In genomic region chr5:80711938-80712337, GRCh38 we compare ENCODE assay signal across 8 cellular contexts. TPM values are rescaled to one million over a fixed set of nuclear protein-coding genes. Genes with fewer than 3 reads are reported as not detected.
DNase-seq lines count a peak whose midpoint lies in the region; ATAC-seq, FAIRE-seq and TF ChIP-seq lines count a peak whose summit lies in the region.

No MANE protein-coding gene starts in this region.

- DNase-seq in GM03348 (ENCODE audit: low spot score) = peak; percentile 36
- no peak for DNase-seq in LNCaP clone FGC (ENCODE audit: low read depth)
- DNase-seq in K562 (ENCODE audit: extremely low read depth in 1 of 4, low spot score in 3 of 4) = peak in 3 of 4 experiments; percentile 13 to 30 (median 15)
- DNase-seq in mucosa of descending colon = no peak
- DNase-seq in NCI-H1105 treated with DMSO at 0.1 percent for 48 hours (lab: John Stamatoyannopoulos, UW) = no peak
- DNase-seq in T-helper 1 cell = no peak

- peaks cover 22% of the 10 kb centered on the region for H3K36me3 ChIP-seq in K562 (ENCODE audit: control insufficient read depth, insufficient read depth, low read length)
- H3K36me3 ChIP-seq in mucosa of descending colon (ENCODE audit: low read depth) = no peaks in the 10 kb centered on the region

- WGBS in K562 (ENCODE audit: insufficient coverage, low coverage, missing lambda C conversion rate) = 87% methylated on average over 3 of the region's 3 CpGs

- H3K4me3 ChIP-seq in LNCaP clone FGC (ENCODE audit: low read depth, low read length) (no peak overlapping the region), K562 (no peak overlapping the region), mucosa of descending colon (no peak overlapping the region)

- peak; percentile 27 to 65; a peak in 3 of 4 replicates for TF ChIP-seq RAD21 in K562 (CRISPR knock-in tag; conservative IDR thresholded peaks at IDR 0.05 in 1 of 2, IDR thresholded peaks at IDR 0.05 in 1 of 2)

- H3K79me2 ChIP-seq in K562 (ENCODE audit: control insufficient read depth, insufficient read depth, low read length) = no peaks in the 10 kb centered on the region

- H3K4me1 ChIP-seq in K562 (replicated peaks in 1 of 2; ENCODE audit: control insufficient read depth in 2 of 2, insufficient read depth in 2 of 2, low read length in 2 of 2) (no peaks in the 10 kb centered on the region), mucosa of descending colon (ENCODE audit: low read depth) (no peaks in the 10 kb centered on the region)

- H3K4me2 ChIP-seq in K562 (ENCODE audit: insufficient read depth, low read length) = no peak overlapping the region

- H2AFZ ChIP-seq in K562 (ENCODE audit: low read depth, low read length) = no peak overlapping the region

- no TSS peak for BruUV-seq in K562 (replicated peaks; lab: Mats Ljungman, UMichigan)

- no peaks in the 10 kb centered on the region for H3K27me3 ChIP-seq in K562 (ENCODE audit: control insufficient read depth in 2 of 2, insufficient read depth in 2 of 2, low read length in 2 of 2)

- intact Hi-C loops in K562 (cut with micrococcal nuclease) (loop anchor here (1.0 kb wide), 2 partner anchors 396 to 453 kb away; no protein-coding TSS in a partner anchor), mucosa of descending colon (cut with DNase I, micrococcal nuclease) (no loop called here)

- TF ChIP-seq CTCF in LNCaP clone FGC (IDR thresholded peaks at IDR 0.05; ENCODE audit: control insufficient read depth, extremely low read depth, insufficient read depth) (peak; percentile 56), K562 (IDR thresholded peaks at IDR 0.05 in 2 of 3, conservative IDR thresholded peaks at IDR 0.05 in 1 of 3; ENCODE audit: insufficient read depth in 2 of 3, low read depth in 1 of 3, low read length in 3 of 3) (peak; percentile 42 to 53 (median 52); a peak in 5 of 6 replicates), mucosa of descending colon (IDR thresholded peaks at IDR 0.05) (no peak)

- no peak overlapping the region for H3K9ac ChIP-seq in K562 (ENCODE audit: insufficient read depth in 1 of 2, low read depth in 2 of 2, low read length in 2 of 2)

- in situ Hi-C loops in K562 (cut with MboI) = no loop called here

- H3K9me3 ChIP-seq in K562 (replicated peaks; ENCODE audit: control insufficient read depth, insufficient read depth, low read depth, low read length) (no peaks in the 10 kb centered on the region), mucosa of descending colon (no peaks in the 10 kb centered on the region)

- CTCF ChIA-PET in K562 (lab: Yijun Ruan, JAX; ENCODE audit: low intra/inter-chr PET ratio) = no interaction called here

- TF ChIP-seq POLR2A in K562 (conservative IDR thresholded peaks at IDR 0.05) = no peak

- TF ChIP-seq EP300 in K562 (IDR thresholded peaks at IDR 0.05; ENCODE audit: low read length) = no peak

- H3K27ac ChIP-seq in K562 (ENCODE audit: extremely low read depth, low read depth, low read length) = no peak overlapping the region

- H4K20me1 ChIP-seq in K562 (replicated peaks; ENCODE audit: control insufficient read depth, insufficient read depth, low read length) = no peaks in the 10 kb centered on the region

- POLR2A ChIA-PET in K562 (lab: Yijun Ruan, JAX) = no interaction called here

- no peak for FAIRE-seq in K562 (lab: Jason Lieb, UNC)

- H3K9me1 ChIP-seq in K562 (ENCODE audit: control insufficient read depth, insufficient read depth, low read length) = no peaks in the 10 kb centered on the region

- ATAC-seq in K562 (peak; percentile 83), mucosa of descending colon (peak; percentile 60), GM21786 (IDR thresholded peaks at IDR 0.05; ENCODE audit: unreplicated experiment) (no peak), GM19452 (IDR thresholded peaks at IDR 0.05; ENCODE audit: unreplicated experiment) (no peak)

TF ChIP-seq in K562, 482 proteins besides CTCF, POLR2A, EP300 and RAD21:
- TF ChIP-seq YY1 (IDR thresholded peaks at IDR 0.05; ENCODE audit: borderline replicate concordance in 1 of 3, control insufficient read depth in 1 of 3, extremely low read depth in 1 of 3, insufficient read depth in 3 of 3, insufficient read length in 1 of 3, insufficient replicate concordance in 2 of 3, low read depth in 1 of 3, low read length in 2 of 3) (peak in 1 of 3 experiments; percentile 64), SMC3 (conservative IDR thresholded peaks at IDR 0.05; ENCODE audit: insufficient read depth, low read depth, low read length) (0 out of 2 replicates have a peak, but pooled peaks have one; percentile 19), RCOR1 (IDR thresholded peaks at IDR 0.05; ENCODE audit: borderline replicate concordance in 1 of 2, low read depth in 2 of 2, low read length in 2 of 2) (no peak)

RNA-seq across cellular contexts. Expression of gene DHFR, which starts 57.2 kb away (rescaled TPM):
- 32.3 and 75.2 TPM in 2 replicates for total RNA-seq in K562 (2011; cell fraction: chromatin; rRNA removed; ENCODE audit: low replicate concordance)
- 16.5 and 27.2 TPM in 2 replicates for total RNA-seq in K562 (2011; cell fraction: nucleolus; rRNA removed)
- 34.6 and 72.8 TPM in 2 replicates for total RNA-seq in K562 (2011; cell fraction: nucleoplasm; rRNA removed)
- total RNA-seq in K562 (2014; rRNA removed) (68.3 and 70.4 TPM in 2 replicates), K562 (2014; rRNA removed; fragmentation: Illumina TruSeq; extraction: Trizol) (106 and 111 TPM in 2 replicates), K562 (2015; rRNA removed; fragmentation: Illumina TruSeq; extraction: Trizol) (92.2 and 103 TPM in 2 replicates), K562 (2021) (76.1 and 76.4 TPM in 2 replicates), mucosa of descending colon (10 to 100 TPM; 15.3 to 35.9 (median 18.6) TPM)
- polyA plus RNA-seq in K562 (2011; rRNA removed) (106 and 139 TPM in 2 replicates), K562 (2014; fragmentation: Illumina TruSeq; extraction: Trizol) (131 and 176 TPM in 2 replicates), K562 (2014; fragmentation: Nextera tagmentation; extraction: Ambion mirVana) (10 to 100 TPM; 45.6 to 80.6 TPM), K562 (2014; rRNA removed) (97.7 and 101 TPM in 2 replicates)
- polyA plus RNA-seq in K562 (2011; cell fraction: cytosol; rRNA removed) = 39.9 and 72.7 TPM in 2 replicates
- 37.6 and 52.2 TPM in 2 replicates for polyA plus RNA-seq in K562 (2011; cell fraction: nucleus; rRNA removed)
- polyA plus RNA-seq in K562 (2012) = 74.7 and 88.4 TPM in 2 replicates
- 70.7 and 82.9 TPM in 2 replicates for polyA minus RNA-seq in K562 (2011; rRNA and poly(A)+ RNA removed)
- 71.4 and 75.6 TPM in 2 replicates for polyA minus RNA-seq in K562 (2011; cell fraction: cytosol; rRNA and poly(A)+ RNA removed)
- 16.4 and 29.2 TPM in 2 replicates for polyA minus RNA-seq in K562 (2011; cell fraction: nucleus; rRNA and poly(A)+ RNA removed)

RNA-seq across cellular contexts. Expression of gene MSH3, which starts 57.5 kb away (rescaled TPM):
- total RNA-seq in K562 (2011; cell fraction: chromatin; rRNA removed; ENCODE audit: low replicate concordance) = 14.2 and 39.1 TPM in 2 replicates
- 8.7 and 11.2 TPM in 2 replicates for total RNA-seq in K562 (2011; cell fraction: nucleolus; rRNA removed)
- 14.4 and 16.0 TPM in 2 replicates for total RNA-seq in K562 (2011; cell fraction: nucleoplasm; rRNA removed)
- total RNA-seq in K562 (2014; rRNA removed) (9.3 and 11.1 TPM in 2 replicates), K562 (2014; rRNA removed; fragmentation: Illumina TruSeq; extraction: Trizol) (16.3 and 19.6 TPM in 2 replicates), K562 (2015; rRNA removed; fragmentation: Illumina TruSeq; extraction: Trizol) (15.4 and 17.2 TPM in 2 replicates), K562 (2021) (14.3 and 14.9 TPM in 2 replicates), mucosa of descending colon (10 to 100 TPM; 16.8 to 20.0 (median 17.1) TPM)
- polyA plus RNA-seq in K562 (2011; rRNA removed) (10.7 and 13.2 TPM in 2 replicates), K562 (2014; fragmentation: Illumina TruSeq; extraction: Trizol) (11.5 and 14.5 TPM in 2 replicates), K562 (2014; fragmentation: Nextera tagmentation; extraction: Ambion mirVana) (1 to 10 TPM; 3.9 to 5.3 TPM), K562 (2014; rRNA removed) (7.8 and 7.9 TPM in 2 replicates)
- 2.6 and 4.6 TPM in 2 replicates for polyA plus RNA-seq in K562 (2011; cell fraction: cytosol; rRNA removed)
- polyA plus RNA-seq in K562 (2011; cell fraction: nucleus; rRNA removed) = 3.4 and 4.0 TPM in 2 replicates
- polyA plus RNA-seq in K562 (2012) = 10.3 and 11.0 TPM in 2 replicates
- polyA minus RNA-seq in K562 (2011; rRNA and poly(A)+ RNA removed) = 29.2 and 35.2 TPM in 2 replicates
- 6.8 and 12.7 TPM in 2 replicates for polyA minus RNA-seq in K562 (2011; cell fraction: cytosol; rRNA and poly(A)+ RNA removed)
- polyA minus RNA-seq in K562 (2011; cell fraction: nucleus; rRNA and poly(A)+ RNA removed) = 13.7 and 24.5 TPM in 2 replicates

Comparison
In these comparisons a context has a peak if more than half of its experiments do, and no peak if none do; other contexts are left out.
1. DNase-seq: peak in GM03348 (single experiment) and K562 (3 of 4); none in LNCaP clone FGC (single experiment), mucosa of descending colon (0 of 3), NCI-H1105 treated with DMSO at 0.1 percent for 48 hours (single experiment) and T-helper 1 cell (0 of 5).
2. ATAC-seq: peak in K562 (single experiment) and mucosa of descending colon (single experiment); none in GM21786 (single experiment) and GM19452 (single experiment).